13 cellular contexts compared by ENCODE assay signal in the genomic region with DNA sequence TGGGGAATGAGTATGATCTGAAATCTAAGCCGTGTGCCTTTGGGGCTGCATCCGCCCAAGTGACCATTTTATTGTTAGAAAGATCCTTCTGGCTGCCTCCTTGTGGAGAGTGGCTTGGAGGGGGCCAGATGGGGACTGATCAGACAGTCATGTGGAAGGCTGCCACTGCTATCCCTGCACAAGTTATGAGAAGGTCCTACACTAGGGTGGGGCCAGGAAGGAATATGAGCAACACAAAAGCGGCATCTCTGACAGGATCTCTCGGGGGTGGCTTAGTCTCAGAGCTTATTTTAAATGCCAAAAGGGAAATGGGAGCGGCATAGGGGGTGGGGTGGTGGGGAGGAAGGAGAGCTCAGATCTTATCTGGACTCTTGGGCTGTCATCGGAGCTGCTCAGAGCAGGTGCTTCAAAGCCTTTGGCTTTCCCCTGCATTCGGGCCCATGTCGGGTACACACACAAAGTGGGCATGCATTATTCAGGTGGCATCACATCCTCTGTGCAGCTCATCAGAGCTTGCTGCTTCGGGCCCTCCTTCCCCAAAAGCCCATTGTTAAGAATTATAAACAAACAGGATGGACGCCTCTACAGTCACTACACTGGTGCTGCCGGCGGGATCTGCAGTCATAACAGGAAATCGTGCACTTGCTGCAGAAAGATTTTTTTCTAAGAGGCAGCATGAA.
DNase-seq lines count a peak whose midpoint lies in the region; ATAC-seq lines count a peak whose summit lies in the region.
"Had no signal": no experiment of that assay in that cellular context is flagged by ENCODE, and none has a peak within 500 bp of the region (broad histone marks: within the 10 kb centered on the region; RNA-seq: fewer than 3 reads in every experiment).

No MANE protein-coding gene starts in this region.

- intact Hi-C loops in naive thymus-derived CD4-positive, alpha-beta T cell (cut with micrococcal nuclease), result loop anchor here (1.0 to 5.0 kb wide), 20 partner anchors 18 to 1670 kb away; partner anchors contain the start of gene BCL11B (in 1 of the 2)

- H3K36me3 Mint-ChIP-seq in naive thymus-derived CD4-positive, alpha-beta T cell, result peaks cover 0 to 19% (median 3%) of the 10 kb centered on the region in 5 donors
- H3K36me3 Mint-ChIP-seq: IgD-negative memory B cell had no signal

- H3K27me3 ChIP-seq in naive thymus-derived CD4-positive, alpha-beta T cell (ENCODE audit: control insufficient read depth in 2 of 2, insufficient read depth in 2 of 2, low read length in 2 of 2), result no peaks in the 10 kb centered on the region

- ATAC-seq in naive thymus-derived CD4-positive, alpha-beta T cell, result peak; percentile 94
- ATAC-seq in GM19023 (IDR thresholded peaks at IDR 0.05; ENCODE audit: unreplicated experiment) (no peak), GM21447 (IDR thresholded peaks at IDR 0.05; ENCODE audit: unreplicated experiment) (no peak), GM19397 (IDR thresholded peaks at IDR 0.05; ENCODE audit: unreplicated experiment) (no peak)

- DNase-seq in activated CD4-positive, CD25-positive, alpha-beta regulatory T cell treated with anti-CD3 and anti-CD28 coated beads, Interleukin-2, amount 50 U/mL, for 16 hours (ENCODE audit: low read depth, low spot score), result peak; percentile 30
- DNase-seq in activated T-cell treated with anti-CD3 and anti-CD28 coated beads, Interleukin-2, amount 50 U/mL, for 48 hours, result peak; percentile 62 to 65
- peak; percentile 39 to 92 (median 89) for DNase-seq in naive thymus-derived CD4-positive, alpha-beta T cell
- peak; percentile 59 to 87 (median 81) for DNase-seq in stimulated activated naive CD4-positive, alpha-beta T cell (lab: John Stamatoyannopoulos, UW)
- no peak for DNase-seq in NCI-H2081 treated with DMSO at 0.1 percent for 48 hours (lab: John Stamatoyannopoulos, UW)
- DNase-seq: EL, midbrain, NCI-H524 had no signal

- no peaks in the 10 kb centered on the region for H3K36me3 ChIP-seq in naive thymus-derived CD4-positive, alpha-beta T cell (ENCODE audit: control insufficient read depth in 2 of 3, insufficient read depth in 3 of 3, low read length in 3 of 3)

- no peak overlapping the region for H3K27ac Mint-ChIP-seq in naive thymus-derived CD4-positive, alpha-beta T cell
- H3K27ac Mint-ChIP-seq: IgD-negative memory B cell had no signal

- peak overlapping the region; percentile 80 for H3K27ac ChIP-seq in naive thymus-derived CD4-positive, alpha-beta T cell (ENCODE audit: low read depth, low read length)

- no peaks in the 10 kb centered on the region for H3K27me3 Mint-ChIP-seq in naive thymus-derived CD4-positive, alpha-beta T cell
- H3K27me3 Mint-ChIP-seq: IgD-negative memory B cell had no signal

- POLR2A ChIA-PET in naive thymus-derived CD4-positive, alpha-beta T cell (lab: Charles Lee), result interaction anchor here (0.6 to 5.0 kb wide), 27 partner anchors 10 to 1879 kb away, joined by 3 to 62 read pairs (median 4); partner anchors contain the start of genes BCL11B and CCNK

- H3K9me3 ChIP-seq in naive thymus-derived CD4-positive, alpha-beta T cell (ENCODE audit: control insufficient read depth in 2 of 3, low read length in 3 of 3), result peaks cover 0 to 6% (median 0%) of the 10 kb centered on the region in 3 experiments

- H3K9me3 Mint-ChIP-seq in naive thymus-derived CD4-positive, alpha-beta T cell, result peaks cover 2 to 19% (median 7%) of the 10 kb centered on the region in 11 donors

- no peak overlapping the region for H3K4me3 Mint-ChIP-seq in naive thymus-derived CD4-positive, alpha-beta T cell
- H3K4me3 Mint-ChIP-seq: IgD-negative memory B cell had no signal

- peaks cover 0 to 31% (median 4%) of the 10 kb centered on the region in 7 donors for H3K4me1 Mint-ChIP-seq in naive thymus-derived CD4-positive, alpha-beta T cell
- H3K4me1 Mint-ChIP-seq: IgD-negative memory B cell had no signal

- H3K4me1 ChIP-seq in naive thymus-derived CD4-positive, alpha-beta T cell (ENCODE audit: control insufficient read depth in 2 of 2, insufficient read depth in 2 of 2, low read length in 2 of 2), result peaks cover 57 to 64% of the 10 kb centered on the region in 2 donors

- CTCF ChIA-PET in naive thymus-derived CD4-positive, alpha-beta T cell (lab: Charles Lee), result interaction anchor here (0.5 to 2.5 kb wide), 8 partner anchors 14 to 1669 kb away, joined by 3 to 9 read pairs (median 4); partner anchors contain the start of gene BCL11B

- H3K4me3 ChIP-seq in naive thymus-derived CD4-positive, alpha-beta T cell (ENCODE audit: low read length), result peak overlapping the region; percentile 37
- H3K4me3 ChIP-seq: skin epidermis had no signal
